In genomic region chr1:158121604-158122254, GRCh38 we compare ENCODE assay signal across 9 cellular contexts. TPM values are rescaled to one million over a fixed set of nuclear protein-coding genes. Genes with fewer than 3 reads are reported as not detected.
DNase-seq lines count a peak whose midpoint lies in the region; ATAC-seq, FAIRE-seq and TF ChIP-seq lines count a peak whose summit lies in the region.
"Had no signal": no experiment of that assay in that cellular context is flagged by ENCODE, and none has a peak within 500 bp of the region (broad histone marks: within the 10 kb centered on the region; RNA-seq: fewer than 3 reads in every experiment).

No MANE protein-coding gene starts in this region.

- DNase-seq in DMS 273 (lab: John Stamatoyannopoulos, UW; ENCODE audit: unreplicated experiment) (peak; percentile 82), HAP-1 (ENCODE audit: low spot score in 2 of 2) (peak; percentile 68 to 77), RCC 7860 (ENCODE audit: low spot score) (peak; percentile 65), H1 (ENCODE audit: low read depth in 1 of 2, low spot score in 2 of 2) (peak in 1 of 2 experiments; percentile 75), trophoblast cell (peak; percentile 27 to 59)
- no peak for DNase-seq in T-helper 2 cell treated with Interferon-gamma antibody and Interleukin-4, amounts not matched to agents 5 μg/mL and 100 μg/mL, for 36 hours (ENCODE audit: low spot score)

- H3K4me1 Mint-ChIP-seq in T-helper 2 cell treated with Interferon-gamma antibody and Interleukin-4, amounts not matched to agents 5 μg/mL and 100 μg/mL, for 36 hours (ENCODE audit: low read depth), result peaks cover 16% of the 10 kb centered on the region

- H4K12ac ChIP-seq in trophoblast cell (ENCODE audit: low read depth, low read length), result no peak overlapping the region

- H3K27ac ChIP-seq in H1 (ENCODE audit: low read depth, low read length) (no peak overlapping the region), trophoblast cell (ENCODE audit: low read depth, low read length) (no peak overlapping the region)

- H3K9me3 ChIP-seq in HAP-1 (no peaks in the 10 kb centered on the region), H1 (ENCODE audit: insufficient read depth in 2 of 2, low read depth in 1 of 2, low read length in 1 of 2) (no peaks in the 10 kb centered on the region), trophoblast cell (ENCODE audit: insufficient read depth, low read depth, low read length) (no peaks in the 10 kb centered on the region)

- no peaks in the 10 kb centered on the region for H3K36me3 Mint-ChIP-seq in T-helper 2 cell treated with Interferon-gamma antibody and Interleukin-4, amounts not matched to agents 5 μg/mL and 100 μg/mL, for 36 hours (ENCODE audit: low read depth)

- H4K5ac ChIP-seq in H1 (ENCODE audit: insufficient read length, low read depth, low read length), result no peak overlapping the region

- peaks cover 56% of the 10 kb centered on the region for H3K27me3 Mint-ChIP-seq in T-helper 2 cell treated with Interferon-gamma antibody and Interleukin-4, amounts not matched to agents 5 μg/mL and 100 μg/mL, for 36 hours (ENCODE audit: low read depth)

- ATAC-seq in HG02759 (IDR thresholded peaks at IDR 0.05; ENCODE audit: unreplicated experiment) (no peak), HG02623 (IDR thresholded peaks at IDR 0.05; ENCODE audit: unreplicated experiment) (no peak)

- H3K79me1 ChIP-seq in H1 (ENCODE audit: low read depth, low read length) (no peaks in the 10 kb centered on the region), trophoblast cell (ENCODE audit: low read length) (no peaks in the 10 kb centered on the region)

- H2BK12ac ChIP-seq in H1 (ENCODE audit: low read depth, low read length), result no peak overlapping the region
- no peak overlapping the region for H2BK12ac ChIP-seq in trophoblast cell (ENCODE audit: low read length)

- peak; percentile 47 for FAIRE-seq in RCC 7860 (lab: Jason Lieb, UNC)
- FAIRE-seq in H1 (lab: Jason Lieb, UNC), result peak; percentile 93

- TF ChIP-seq RAD21 in H1 (IDR thresholded peaks at IDR 0.05 in 1 of 2, conservative IDR thresholded peaks at IDR 0.05 in 1 of 2; ENCODE audit: low read depth in 2 of 2, low read length in 2 of 2), result peak; percentile 100

- no peak overlapping the region for H2BK120ac ChIP-seq in H1 (replicated peaks; ENCODE audit: low read depth, low read length)
- no peak overlapping the region for H2BK120ac ChIP-seq in trophoblast cell (ENCODE audit: insufficient read depth, low read length, poor library complexity)

- no peaks in the 10 kb centered on the region for H3K9me3 Mint-ChIP-seq in T-helper 2 cell treated with Interferon-gamma antibody and Interleukin-4, amounts not matched to agents 5 μg/mL and 100 μg/mL, for 36 hours
- H3K9me3 Mint-ChIP-seq: T-helper 1 cell treated with Interleukin-12 subunit alpha and Interleukin-12 subunit beta and Interleukin-4 antibody, amounts not matched to agents 30 μg/mL and 1 μg/mL, for 36 hours had no signal

- no peak overlapping the region for H3K4me2 ChIP-seq in H1 (ENCODE audit: insufficient read depth in 1 of 2, low read depth in 2 of 2, low read length in 2 of 2)
- no peak overlapping the region for H3K4me2 ChIP-seq in trophoblast cell (ENCODE audit: low read length)

- H3K36me3 ChIP-seq in HAP-1 (replicated peaks), result no peaks in the 10 kb centered on the region
- no peaks in the 10 kb centered on the region for H3K36me3 ChIP-seq in H1 (ENCODE audit: control insufficient read depth in 2 of 4, insufficient read depth in 4 of 4, low read length in 3 of 4)
- no peaks in the 10 kb centered on the region for H3K36me3 ChIP-seq in trophoblast cell (ENCODE audit: control insufficient read depth in 1 of 2, insufficient read depth in 2 of 2, low read length in 2 of 2)

- H3K23me2 ChIP-seq in H1 (ENCODE audit: low read depth, low read length), result no peaks in the 10 kb centered on the region

- in situ Hi-C loops in HAP-1 (cut with MboI; ENCODE audit: low sequenced_read_pairs), result loop anchor here (5.0 to 25.0 kb wide), 2 partner anchors 159 to 934 kb away; no protein-coding TSS in a partner anchor

- TF ChIP-seq CTCF in H1 (IDR thresholded peaks at IDR 0.05; ENCODE audit: control extremely low read depth in 1 of 3, insufficient read depth in 1 of 3, low read depth in 1 of 3, low read length in 3 of 3), result peak; percentile 81 to 97 (median 97)

- H3K56ac ChIP-seq in H1 (replicated peaks; ENCODE audit: insufficient read length, low read depth, low read length), result no peak overlapping the region

- CTCF ChIA-PET in H1 (lab: Charles Lee; ENCODE audit: partially characterized antibody), result interaction anchor here (0.6 to 38.2 kb wide), 43 partner anchors 17 to 1879 kb away, joined by 3 to 2918 read pairs (median 4); partner anchors contain the start of gene KIRREL1

- H3K4me3 ChIP-seq in HAP-1 (no peak overlapping the region), H1 (ENCODE audit: extremely low read depth in 1 of 4, insufficient read depth in 2 of 4, low read depth in 3 of 4, low read length in 4 of 4) (no peak overlapping the region), trophoblast cell (ENCODE audit: low read depth, low read length) (no peak overlapping the region)

- peak overlapping the region; percentile 64 for H2BK20ac ChIP-seq in H1 (ENCODE audit: low read length)

- H4K20me1 ChIP-seq in H1 (replicated peaks in 1 of 2; ENCODE audit: control insufficient read depth in 1 of 2, insufficient read depth in 2 of 2, low read length in 2 of 2), result no peaks in the 10 kb centered on the region

- H3K14ac ChIP-seq in H1 (ENCODE audit: insufficient read length), result no peak overlapping the region
- H3K14ac ChIP-seq in trophoblast cell (ENCODE audit: low read length), result no peak overlapping the region

- no peak for TF ChIP-seq EP300 in H1 (IDR thresholded peaks at IDR 0.05; ENCODE audit: borderline replicate concordance in 1 of 2, low read depth in 2 of 2, low read length in 2 of 2)

- WGBS in H1 (ENCODE audit: extremely low coverage in 1 of 2, insufficient coverage in 1 of 2, insufficient read length in 1 of 2, insufficient replicate concordance in 2 of 2, low coverage in 1 of 2, low lambda C conversion rate in 2 of 2, missing lambda C conversion rate in 1 of 2), 2 experiments, result 23% methylated on average over 5 of the region's 5 CpGs; no CpG with 5 or more reads in 1 of the 2 experiments
- no CpG with 5 or more reads among the region's 5 CpGs for WGBS in trophoblast cell (ENCODE audit: extremely low coverage, insufficient coverage, insufficient read length)

- H2BK15ac ChIP-seq in H1 (ENCODE audit: low read length), result no peak overlapping the region

- TF ChIP-seq POLR2A in H1 (IDR thresholded peaks at IDR 0.05; ENCODE audit: control extremely low read depth in 1 of 2, low read depth in 2 of 2, low read length in 2 of 2), result no peak

- H3K4me3 Mint-ChIP-seq in T-helper 2 cell treated with Interferon-gamma antibody and Interleukin-4, amounts not matched to agents 5 μg/mL and 100 μg/mL, for 36 hours, result no peak overlapping the region
- H3K4me3 Mint-ChIP-seq: T-helper 1 cell treated with Interleukin-12 subunit alpha and Interleukin-12 subunit beta and Interleukin-4 antibody, amounts not matched to agents 30 μg/mL and 1 μg/mL, for 36 hours had no signal

- H3K4me1 ChIP-seq in HAP-1 (no peaks in the 10 kb centered on the region), H1 (replicated peaks in 1 of 4; ENCODE audit: control insufficient read depth in 3 of 4, insufficient read depth in 4 of 4, low read length in 3 of 4) (peaks cover 0 to 24% (median 15%) of the 10 kb centered on the region in 4 experiments; a peak in 6 of 7 replicates), trophoblast cell (ENCODE audit: control insufficient read depth in 1 of 2, insufficient read depth in 2 of 2, low read length in 2 of 2) (peaks cover 0 to 4% of the 10 kb centered on the region in 2 experiments)

- H3K4ac ChIP-seq in H1 (replicated peaks; ENCODE audit: insufficient read length, low read depth, low read length) (no peak overlapping the region), trophoblast cell (ENCODE audit: low read depth, low read length) (no peak overlapping the region)

- H3K27me3 ChIP-seq in HAP-1 (ENCODE audit: low read depth) (peaks cover 3% of the 10 kb centered on the region; the same call in 1 of the 2 replicates), H1 (replicated peaks in 1 of 4; ENCODE audit: control insufficient read depth in 3 of 4, extremely low read depth in 1 of 4, insufficient read depth in 3 of 4, low read length in 3 of 4) (no peaks in the 10 kb centered on the region), trophoblast cell (ENCODE audit: insufficient read depth, low read length) (no peaks in the 10 kb centered on the region)

- POLR2A ChIA-PET in H1 (lab: Charles Lee; ENCODE audit: partially characterized antibody), result interaction anchor here (0.9 to 1.4 kb wide), 3 partner anchors 128 to 159 kb away, joined by 3 to 4 read pairs (median 3); partner anchors contain the start of gene KIRREL1

- H2AFZ ChIP-seq in H1 (ENCODE audit: low read length) (no peak overlapping the region), trophoblast cell (ENCODE audit: insufficient read depth, low read length, poor library complexity) (no peak overlapping the region)

- no peak overlapping the region for H3K18ac ChIP-seq in H1 (ENCODE audit: extremely low read depth, low read length)
- no peak overlapping the region for H3K18ac ChIP-seq in trophoblast cell (ENCODE audit: low read length)

- no peaks in the 10 kb centered on the region for H3K79me2 ChIP-seq in H1 (ENCODE audit: control insufficient read depth in 1 of 2, insufficient read depth in 2 of 2, low read length in 2 of 2)
- no peaks in the 10 kb centered on the region for H3K79me2 ChIP-seq in trophoblast cell (ENCODE audit: control insufficient read depth, insufficient read depth, low read length, poor library complexity)

- H2AK5ac ChIP-seq in H1 (ENCODE audit: low read depth, low read length), result no peak overlapping the region
- no peak overlapping the region for H2AK5ac ChIP-seq in trophoblast cell (ENCODE audit: low read length)

- H2BK5ac ChIP-seq in H1 (ENCODE audit: low read depth, low read length) (no peak overlapping the region), trophoblast cell (ENCODE audit: low read depth, low read length, poor library complexity) (no peak overlapping the region)

- H3K27ac Mint-ChIP-seq in T-helper 2 cell treated with Interferon-gamma antibody and Interleukin-4, amounts not matched to agents 5 μg/mL and 100 μg/mL, for 36 hours, result no peak overlapping the region
- H3K27ac Mint-ChIP-seq: T-helper 1 cell treated with Interleukin-12 subunit alpha and Interleukin-12 subunit beta and Interleukin-4 antibody, amounts not matched to agents 30 μg/mL and 1 μg/mL, for 36 hours had no signal

- H3K23ac ChIP-seq in H1 (ENCODE audit: insufficient read length) (no peak overlapping the region), trophoblast cell (ENCODE audit: low read length) (no peak overlapping the region)

- H3K9ac ChIP-seq in H1 (replicated peaks in 1 of 4; ENCODE audit: extremely low read depth in 1 of 4, low read depth in 3 of 4, low read length in 3 of 4) (no peak overlapping the region), trophoblast cell (ENCODE audit: low read length) (no peak overlapping the region)

- no peak overlapping the region for H4K91ac ChIP-seq in H1 (replicated peaks; ENCODE audit: insufficient read length, low read length)
- no peak overlapping the region for H4K91ac ChIP-seq in trophoblast cell (ENCODE audit: low read depth, low read length)

- H4K8ac ChIP-seq in H1 (ENCODE audit: extremely low read depth, insufficient read depth, low read length) (no peak overlapping the region), trophoblast cell (ENCODE audit: low read depth, low read length) (no peak overlapping the region)

RNA-seq across cellular contexts. Expression of gene CD1D, which starts 59.0 kb away (rescaled TPM):
- total RNA-seq in H1 (2021; fragmentation: NEBNext Ultra II Directional; extraction: Animal tissue kit (Norgen Biotek cat#: 25700)), result 0.92 and 1.1 TPM in 2 replicates
- polyA plus RNA-seq in H1 (2011; rRNA removed), result 1.2 and 1.6 TPM in 2 replicates
- 1.2 TPM for polyA plus RNA-seq in H1 (2011; cell fraction: cytosol; rRNA removed)
- 2.3 TPM for polyA plus RNA-seq in H1 (2011; cell fraction: nucleus; rRNA removed)
- polyA plus RNA-seq in H1 (2012, experiment 1 of 2), result 1.2 to 2.3 TPM (median 1.7 TPM) in 4 replicates
- polyA plus RNA-seq in H1 (2012, experiment 2 of 2), result 1.9 TPM
- polyA plus RNA-seq in H1 (2013, experiment 1 of 2), result 1.4 TPM
- 1.3 TPM for polyA plus RNA-seq in H1 (2013, experiment 2 of 2)
- polyA minus RNA-seq in H1 (2011; rRNA and poly(A)+ RNA removed), result 1.1 and 1.9 TPM in 2 replicates
- polyA minus RNA-seq in H1 (2011; cell fraction: cytosol; rRNA and poly(A)+ RNA removed), result 0.51 TPM
- 1.1 TPM for polyA minus RNA-seq in H1 (2011; cell fraction: nucleus; rRNA and poly(A)+ RNA removed)
- 0.01 TPM in 1 of 2 replicates, not detected in the other for polyA plus RNA-seq in trophoblast cell (2013)
